13 cellular contexts compared by ENCODE assay signal in genomic region chr4:67651536-67651935, GRCh38. TPM values are rescaled to one million over a fixed set of nuclear protein-coding genes. Genes with fewer than 3 reads are reported as not detected.
DNase-seq lines count a peak whose midpoint lies in the region; ATAC-seq and TF ChIP-seq lines count a peak whose summit lies in the region.
"Had no signal": no experiment of that assay in that cellular context is flagged by ENCODE, and none has a peak within 500 bp of the region (broad histone marks: within the 10 kb centered on the region; RNA-seq: fewer than 3 reads in every experiment).

No MANE protein-coding gene starts in this region.

- H3K9me3 ChIP-seq in adrenal gland (replicated peaks in 1 of 3), result no peaks in the 10 kb centered on the region
- H3K9me3 ChIP-seq: Caco-2 had no signal

- no peak for DNase-seq in central memory CD8-positive, alpha-beta T cell (ENCODE audit: low spot score in 2 of 2)
- DNase-seq in fibroblast of the aortic adventitia (ENCODE audit: low read depth) (peak; percentile 45), nephron progenitor cell (no peak), pons (ENCODE audit: low spot score) (no peak), adrenal gland (no peak), midbrain (lab: John Stamatoyannopoulos, UW) (no peak)
- DNase-seq: 8988T; AML-193; Caco-2; CD8-positive, alpha-beta memory T cell had no signal

- no peak for ATAC-seq in activated T-helper 17 cell treated with anti-CD3 and anti-CD28 coated beads, Interleukin-2, amount 50 U/mL, for 72 hours (replicated peaks)
- no peak for ATAC-seq in central memory CD8-positive, alpha-beta T cell (replicated peaks; ENCODE audit: extremely low read depth, poor library complexity, severe bottlenecking)
- ATAC-seq: HCT116 had no signal

- H3K27me3 ChIP-seq in adrenal gland, result no peaks in the 10 kb centered on the region
- H3K27me3 ChIP-seq: BLaER1 had no signal

- no peak overlapping the region for H3K4me3 Mint-ChIP-seq in activated T-helper 17 cell treated with anti-CD3 and anti-CD28 coated beads, Interleukin-2, amount 50 U/mL, for 72 hours
- no peak overlapping the region for H3K4me3 Mint-ChIP-seq in central memory CD8-positive, alpha-beta T cell
- no peak overlapping the region for H3K4me3 Mint-ChIP-seq in nephron progenitor cell
- H3K4me3 Mint-ChIP-seq: CD8-positive, alpha-beta memory T cell had no signal

- H3K4me1 Mint-ChIP-seq in activated T-helper 17 cell treated with anti-CD3 and anti-CD28 coated beads, Interleukin-2, amount 50 U/mL, for 72 hours, result peaks cover 1% of the 10 kb centered on the region
- H3K4me1 Mint-ChIP-seq in central memory CD8-positive, alpha-beta T cell, result peaks cover 18% of the 10 kb centered on the region
- H3K4me1 Mint-ChIP-seq in nephron progenitor cell, result no peaks in the 10 kb centered on the region

- H3K4me3 ChIP-seq in fibroblast of the aortic adventitia (ENCODE audit: low read depth, low read length) (no peak overlapping the region), adrenal gland (no peak overlapping the region)
- H3K4me3 ChIP-seq: BLaER1 had no signal

- no peak for TF ChIP-seq POLR2A in adrenal gland (IDR thresholded peaks at IDR 0.05)

- no peak overlapping the region for H3K27ac ChIP-seq in adrenal gland
- H3K27ac ChIP-seq: BLaER1 had no signal

- H3K36me3 ChIP-seq in adrenal gland (replicated peaks in 1 of 2), result no peaks in the 10 kb centered on the region

- H3K36me3 Mint-ChIP-seq in activated T-helper 17 cell treated with anti-CD3 and anti-CD28 coated beads, Interleukin-2, amount 50 U/mL, for 72 hours (ENCODE audit: low read depth), result peaks cover 82% of the 10 kb centered on the region
- H3K36me3 Mint-ChIP-seq in central memory CD8-positive, alpha-beta T cell (ENCODE audit: insufficient read depth), result peaks cover 18% of the 10 kb centered on the region
- peaks cover 48% of the 10 kb centered on the region for H3K36me3 Mint-ChIP-seq in nephron progenitor cell (ENCODE audit: low read depth)

- peak overlapping the region; percentile 24 for H3K27ac Mint-ChIP-seq in activated T-helper 17 cell treated with anti-CD3 and anti-CD28 coated beads, Interleukin-2, amount 50 U/mL, for 72 hours
- H3K27ac Mint-ChIP-seq in central memory CD8-positive, alpha-beta T cell (ENCODE audit: low read depth), result peak overlapping the region; percentile 15
- peak overlapping the region; percentile 16 for H3K27ac Mint-ChIP-seq in nephron progenitor cell

- no peaks in the 10 kb centered on the region for H3K4me1 ChIP-seq in adrenal gland (replicated peaks in 1 of 2)
- H3K4me1 ChIP-seq: BLaER1, Caco-2 had no signal

- intact Hi-C loops in adrenal gland (cut with DNase I), result no loop called here

- no peaks in the 10 kb centered on the region for H3K9me3 Mint-ChIP-seq in activated T-helper 17 cell treated with anti-CD3 and anti-CD28 coated beads, Interleukin-2, amount 50 U/mL, for 72 hours
- H3K9me3 Mint-ChIP-seq in central memory CD8-positive, alpha-beta T cell, result no peaks in the 10 kb centered on the region
- H3K9me3 Mint-ChIP-seq in nephron progenitor cell, result peaks cover 30% of the 10 kb centered on the region

- H3K27me3 Mint-ChIP-seq in activated T-helper 17 cell treated with anti-CD3 and anti-CD28 coated beads, Interleukin-2, amount 50 U/mL, for 72 hours, result no peaks in the 10 kb centered on the region
- H3K27me3 Mint-ChIP-seq in central memory CD8-positive, alpha-beta T cell, result no peaks in the 10 kb centered on the region
- H3K27me3 Mint-ChIP-seq in nephron progenitor cell (ENCODE audit: low read depth, poor library complexity), result peaks cover 3% of the 10 kb centered on the region
- H3K27me3 Mint-ChIP-seq: CD8-positive, alpha-beta memory T cell had no signal

- TF ChIP-seq CTCF in fibroblast of the aortic adventitia (IDR thresholded peaks at IDR 0.05; ENCODE audit: insufficient read depth, low read length), result no peak
- no peak for TF ChIP-seq CTCF in nephron progenitor cell (IDR thresholded peaks at IDR 0.05)
- no peak for TF ChIP-seq CTCF in adrenal gland (IDR thresholded peaks at IDR 0.05)

RNA-seq across cellular contexts. Expression of gene UBA6, which starts 49.4 kb away (rescaled TPM):
- total RNA-seq in activated T-helper 17 cell treated with anti-CD3 and anti-CD28 coated beads, Interleukin-2, amount 50 U/mL, for 72 hours, result 100 to 1,000 TPM in 1 of 2 donors, 10 to 100 TPM in 1; 95.9 to 103 TPM
- total RNA-seq in fibroblast of the aortic adventitia (ENCODE audit: low replicate concordance) (25.6 and 138 TPM in 2 replicates), adrenal gland (10 to 100 TPM; 31.4 to 77.0 (median 44.9) TPM)
- polyA plus RNA-seq in adrenal gland, result 10 to 100 TPM in 2 of 3 donors, 1 to 10 TPM in 1; 7.5 to 27.2 (median 11.7) TPM
